Comparison of ENCODE assay signal across 8 cellular contexts in the genomic region with DNA sequence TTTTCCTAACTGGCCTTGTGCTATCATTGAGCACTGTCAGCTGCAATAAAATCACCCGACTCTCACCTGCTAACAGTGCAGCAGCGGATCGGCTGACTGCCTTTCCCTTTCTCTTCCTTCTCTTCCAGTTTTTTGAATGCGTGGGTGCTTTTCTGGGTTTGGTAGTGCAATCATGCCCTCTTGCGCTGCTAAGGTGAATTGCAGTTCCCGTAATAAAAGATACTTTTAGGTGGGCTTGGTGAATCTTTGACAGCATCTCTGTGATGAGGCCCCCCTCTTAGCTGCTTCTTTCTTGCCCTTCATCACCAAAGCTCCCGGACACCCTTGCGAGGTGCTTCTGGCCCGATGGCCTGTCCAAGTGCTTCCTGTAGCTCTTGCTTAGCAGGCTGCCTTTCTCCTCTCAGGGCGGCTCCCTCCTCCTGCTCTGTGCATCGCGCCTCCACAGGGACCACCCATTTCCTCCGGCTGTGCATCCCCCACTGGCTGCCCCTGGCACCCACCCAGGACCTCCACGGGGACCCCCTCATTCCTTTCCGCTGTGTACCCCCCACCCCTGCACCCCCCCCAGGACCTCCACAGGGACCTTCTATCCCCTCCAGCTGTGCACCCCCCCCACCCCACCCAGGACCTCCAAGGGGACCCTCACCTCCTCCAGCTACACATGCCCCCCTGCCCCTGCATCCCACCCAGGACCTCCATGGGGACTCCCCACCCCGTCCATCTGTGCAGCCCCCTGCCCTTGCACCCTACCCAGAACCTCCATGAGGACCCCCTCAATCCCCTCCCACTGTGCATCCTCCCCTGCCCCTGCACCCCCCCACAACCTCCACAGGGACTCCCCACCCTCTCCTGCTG. TPM values are rescaled to one million over a fixed set of nuclear protein-coding genes. Genes with fewer than 3 reads are reported as not detected.
DNase-seq lines count a peak whose midpoint lies in the region; ATAC-seq and TF ChIP-seq lines count a peak whose summit lies in the region.

No MANE protein-coding gene starts in this region.

- H3K4me3 ChIP-seq in BE2C (ENCODE audit: low read depth, low read length) (no peak overlapping the region), HFF-Myc (replicated peaks; ENCODE audit: low read depth, low read length) (no peak overlapping the region), testis (no peak overlapping the region)
- peak overlapping the region; percentile 19 for H3K4me3 ChIP-seq in naive thymus-derived CD4-positive, alpha-beta T cell (ENCODE audit: low read length)

- TF ChIP-seq POLR2A in testis (IDR thresholded peaks at IDR 0.05): no peak

- H3K27me3 ChIP-seq in BE2C (no peaks in the 10 kb centered on the region), testis (no peaks in the 10 kb centered on the region)
- no peaks in the 10 kb centered on the region for H3K27me3 ChIP-seq in naive thymus-derived CD4-positive, alpha-beta T cell (ENCODE audit: control insufficient read depth in 2 of 2, insufficient read depth in 2 of 2, low read length in 2 of 2)

- intact Hi-C loops in naive thymus-derived CD4-positive, alpha-beta T cell (cut with micrococcal nuclease): loop anchor here (1.0 to 5.0 kb wide), 5 partner anchors 24 to 408 kb away; partner anchors contain the start of gene TSEN2 (in 1 of the 2)
- intact Hi-C loops in testis (cut with DNase I; ENCODE audit: low total_unique reads): no loop called here

- peak overlapping the region in 9 of 10 donors; percentile 12 to 75 (median 58) for H3K4me3 Mint-ChIP-seq in naive thymus-derived CD4-positive, alpha-beta T cell

- H3K27me3 Mint-ChIP-seq in naive thymus-derived CD4-positive, alpha-beta T cell: peaks cover 0 to 38% (median 14%) of the 10 kb centered on the region in 5 donors

- H3K4me1 ChIP-seq in BE2C (no peaks in the 10 kb centered on the region), testis (peaks cover 7% of the 10 kb centered on the region)
- peaks cover 0 to 7% of the 10 kb centered on the region in 2 donors for H3K4me1 ChIP-seq in naive thymus-derived CD4-positive, alpha-beta T cell (ENCODE audit: control insufficient read depth in 2 of 2, insufficient read depth in 2 of 2, low read length in 2 of 2)

- peak overlapping the region in 3 of 9 donors; percentile 9 to 47 (median 12) for H3K27ac Mint-ChIP-seq in naive thymus-derived CD4-positive, alpha-beta T cell

- POLR2A ChIA-PET in naive thymus-derived CD4-positive, alpha-beta T cell (lab: Charles Lee): interaction anchor here (0.7 to 1.5 kb wide), 3 partner anchors 10 to 105 kb away, joined by 3 to 5 read pairs (median 5); partner anchors contain the start of gene RPL32

- H3K9me3 ChIP-seq in BE2C: no peaks in the 10 kb centered on the region
- no peaks in the 10 kb centered on the region for H3K9me3 ChIP-seq in naive thymus-derived CD4-positive, alpha-beta T cell (ENCODE audit: control insufficient read depth in 2 of 3, low read length in 3 of 3)
- no peaks in the 10 kb centered on the region for H3K9me3 ChIP-seq in testis

- peaks cover 6 to 14% (median 12%) of the 10 kb centered on the region in 7 donors for H3K4me1 Mint-ChIP-seq in naive thymus-derived CD4-positive, alpha-beta T cell

- H3K36me3 Mint-ChIP-seq in naive thymus-derived CD4-positive, alpha-beta T cell: no peaks in the 10 kb centered on the region

- 28 to 48% methylated on average over 15 to 16 of the region's 16 CpGs for WGBS in testis, 2 donors

- TF ChIP-seq CTCF in BE2C (IDR thresholded peaks at IDR 0.05; ENCODE audit: low read depth, low read length) (peak; percentile 77), HFF-Myc (IDR thresholded peaks at IDR 0.05; ENCODE audit: low read depth, low read length, missing control alignments) (peak; percentile 82), testis (IDR thresholded peaks at IDR 0.05) (peak; percentile 66 to 93 (median 83))

- H3K9me3 Mint-ChIP-seq in naive thymus-derived CD4-positive, alpha-beta T cell: peaks cover 0 to 5% (median 0%) of the 10 kb centered on the region in 11 donors

- peak; percentile 52 for ATAC-seq in esophagus mucosa
- peak; percentile 65 for ATAC-seq in naive thymus-derived CD4-positive, alpha-beta T cell
- ATAC-seq in HG03039 (IDR thresholded peaks at IDR 0.05; ENCODE audit: unreplicated experiment): no peak

- H3K36me3 ChIP-seq in BE2C (no peaks in the 10 kb centered on the region), testis (ENCODE audit: low read depth, missing control alignments) (no peaks in the 10 kb centered on the region)
- H3K36me3 ChIP-seq in naive thymus-derived CD4-positive, alpha-beta T cell (ENCODE audit: control insufficient read depth in 2 of 3, insufficient read depth in 3 of 3, low read length in 3 of 3): no peaks in the 10 kb centered on the region

- DNase-seq in BE2C (peak; percentile 39), HFF-Myc (ENCODE audit: extremely low read depth, low read depth) (peak; percentile 39), NCI-H82 (lab: John Stamatoyannopoulos, UW) (peak; percentile 75), activated T-cell treated with anti-CD3 and anti-CD28 coated beads for 24 hours (ENCODE audit: low read depth) (peak; percentile 37), testis (peak; percentile 63)
- peak in 8 of 9 donors; percentile 29 to 57 (median 50) for DNase-seq in naive thymus-derived CD4-positive, alpha-beta T cell

- H3K27ac ChIP-seq in naive thymus-derived CD4-positive, alpha-beta T cell (ENCODE audit: low read depth, low read length): no peak overlapping the region
- no peak overlapping the region for H3K27ac ChIP-seq in testis

- CTCF ChIA-PET in naive thymus-derived CD4-positive, alpha-beta T cell (lab: Charles Lee): interaction anchor here (0.5 to 2.8 kb wide), 8 partner anchors 11 to 109 kb away, joined by 3 to 17 read pairs (median 3); no protein-coding TSS in a partner anchor

RNA-seq across cellular contexts. Expression of gene RPL32, which starts 50.8 kb away (rescaled TPM):
- polyA plus RNA-seq in BE2C (2012; ENCODE audit: insufficient read depth, insufficient read length, low read depth): 1,285 TPM
- total RNA-seq in esophagus mucosa (1,705 TPM), testis (100 to 1,000 TPM; 435 to 713 TPM)
- total RNA-seq in naive thymus-derived CD4-positive, alpha-beta T cell: 1,000 to 10,000 TPM; 1,890 to 4,471 (median 4,246) TPM
- 1,000 to 10,000 TPM; 4,172 to 4,415 TPM for polyA plus RNA-seq in naive thymus-derived CD4-positive, alpha-beta T cell
- 1,578 TPM for polyA plus RNA-seq in testis (ENCODE audit: insufficient read depth, low read depth, low replicate concordance)
